In the genomic region with DNA sequence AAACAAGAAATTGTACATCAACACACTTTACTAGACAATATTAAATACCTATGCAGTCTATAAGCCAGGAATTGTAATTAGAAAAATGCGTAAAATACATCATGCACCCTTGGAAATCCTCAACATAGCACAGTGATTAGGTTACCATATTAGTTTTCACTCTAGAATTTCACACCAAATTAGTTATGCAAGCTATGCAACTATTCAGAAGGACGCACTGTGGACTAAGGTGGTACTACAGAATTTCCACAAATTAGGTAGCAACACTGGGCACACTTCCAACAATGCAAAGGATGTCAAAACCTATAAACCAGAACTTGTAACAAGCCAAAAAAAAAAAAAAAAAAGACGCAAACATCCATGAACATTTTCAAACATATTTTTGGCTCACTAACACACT, we compare ENCODE assay signal across 1 cellular context.
TF ChIP-seq lines count a peak whose summit lies in the region.

No MANE protein-coding gene starts in this region.

TF ChIP-seq in GM23338, 12 proteins besides CTCF, POLR2A, EP300 and RAD21 (continued from another document):
- TF ChIP-seq, protein P1, sequence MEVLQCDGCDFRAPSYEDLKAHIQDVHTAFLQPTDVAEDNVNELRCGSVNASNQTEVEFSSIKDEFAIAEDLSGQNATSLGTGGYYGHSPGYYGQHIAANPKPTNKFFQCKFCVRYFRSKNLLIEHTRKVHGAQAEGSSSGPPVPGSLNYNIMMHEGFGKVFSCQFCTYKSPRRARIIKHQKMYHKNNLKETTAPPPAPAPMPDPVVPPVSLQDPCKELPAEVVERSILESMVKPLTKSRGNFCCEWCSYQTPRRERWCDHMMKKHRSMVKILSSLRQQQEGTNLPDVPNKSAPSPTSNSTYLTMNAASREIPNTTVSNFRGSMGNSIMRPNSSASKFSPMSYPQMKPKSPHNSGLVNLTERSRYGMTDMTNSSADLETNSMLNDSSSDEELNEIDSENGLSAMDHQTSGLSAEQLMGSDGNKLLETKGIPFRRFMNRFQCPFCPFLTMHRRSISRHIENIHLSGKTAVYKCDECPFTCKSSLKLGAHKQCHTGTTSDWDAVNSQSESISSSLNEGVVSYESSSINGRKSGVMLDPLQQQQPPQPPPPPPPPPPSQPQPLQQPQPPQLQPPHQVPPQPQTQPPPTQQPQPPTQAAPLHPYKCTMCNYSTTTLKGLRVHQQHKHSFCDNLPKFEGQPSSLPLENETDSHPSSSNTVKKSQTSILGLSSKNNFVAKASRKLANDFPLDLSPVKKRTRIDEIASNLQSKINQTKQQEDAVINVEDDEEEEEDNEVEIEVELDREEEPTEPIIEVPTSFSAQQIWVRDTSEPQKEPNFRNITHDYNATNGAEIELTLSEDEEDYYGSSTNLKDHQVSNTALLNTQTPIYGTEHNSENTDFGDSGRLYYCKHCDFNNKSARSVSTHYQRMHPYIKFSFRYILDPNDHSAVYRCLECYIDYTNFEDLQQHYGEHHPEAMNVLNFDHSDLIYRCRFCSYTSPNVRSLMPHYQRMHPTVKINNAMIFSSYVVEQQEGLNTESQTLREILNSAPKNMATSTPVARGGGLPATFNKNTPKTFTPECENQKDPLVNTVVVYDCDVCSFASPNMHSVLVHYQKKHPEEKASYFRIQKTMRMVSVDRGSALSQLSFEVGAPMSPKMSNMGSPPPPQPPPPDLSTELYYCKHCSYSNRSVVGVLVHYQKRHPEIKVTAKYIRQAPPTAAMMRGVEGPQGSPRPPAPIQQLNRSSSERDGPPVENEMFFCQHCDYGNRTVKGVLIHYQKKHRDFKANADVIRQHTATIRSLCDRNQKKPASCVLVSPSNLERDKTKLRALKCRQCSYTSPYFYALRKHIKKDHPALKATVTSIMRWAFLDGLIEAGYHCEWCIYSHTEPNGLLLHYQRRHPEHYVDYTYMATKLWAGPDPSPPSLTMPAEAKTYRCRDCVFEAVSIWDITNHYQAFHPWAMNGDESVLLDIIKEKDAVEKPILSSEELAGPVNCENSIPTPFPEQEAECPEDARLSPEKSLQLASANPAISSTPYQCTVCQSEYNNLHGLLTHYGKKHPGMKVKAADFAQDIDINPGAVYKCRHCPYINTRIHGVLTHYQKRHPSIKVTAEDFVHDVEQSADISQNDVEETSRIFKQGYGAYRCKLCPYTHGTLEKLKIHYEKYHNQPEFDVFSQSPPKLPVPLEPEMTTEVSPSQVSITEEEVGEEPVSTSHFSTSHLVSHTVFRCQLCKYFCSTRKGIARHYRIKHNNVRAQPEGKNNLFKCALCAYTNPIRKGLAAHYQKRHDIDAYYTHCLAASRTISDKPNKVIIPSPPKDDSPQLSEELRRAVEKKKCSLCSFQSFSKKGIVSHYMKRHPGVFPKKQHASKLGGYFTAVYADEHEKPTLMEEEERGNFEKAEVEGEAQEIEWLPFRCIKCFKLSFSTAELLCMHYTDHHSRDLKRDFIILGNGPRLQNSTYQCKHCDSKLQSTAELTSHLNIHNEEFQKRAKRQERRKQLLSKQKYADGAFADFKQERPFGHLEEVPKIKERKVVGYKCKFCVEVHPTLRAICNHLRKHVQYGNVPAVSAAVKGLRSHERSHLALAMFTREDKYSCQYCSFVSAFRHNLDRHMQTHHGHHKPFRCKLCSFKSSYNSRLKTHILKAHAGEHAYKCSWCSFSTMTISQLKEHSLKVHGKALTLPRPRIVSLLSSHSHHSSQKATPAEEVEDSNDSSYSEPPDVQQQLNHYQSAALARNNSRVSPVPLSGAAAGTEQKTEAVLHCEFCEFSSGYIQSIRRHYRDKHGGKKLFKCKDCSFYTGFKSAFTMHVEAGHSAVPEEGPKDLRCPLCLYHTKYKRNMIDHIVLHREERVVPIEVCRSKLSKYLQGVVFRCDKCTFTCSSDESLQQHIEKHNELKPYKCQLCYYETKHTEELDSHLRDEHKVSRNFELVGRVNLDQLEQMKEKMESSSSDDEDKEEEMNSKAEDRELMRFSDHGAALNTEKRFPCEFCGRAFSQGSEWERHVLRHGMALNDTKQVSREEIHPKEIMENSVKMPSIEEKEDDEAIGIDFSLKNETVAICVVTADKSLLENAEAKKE (CRISPR knock-in tag; IDR thresholded peaks at IDR 0.05), result no peak
- no peak for TF ChIP-seq EZH2phosphoT487 (IDR thresholded peaks at IDR 0.05; ENCODE audit: unreplicated experiment)
- TF ChIP-seq NANOG (IDR thresholded peaks at IDR 0.05; ENCODE audit: borderline replicate concordance), result no peak
- TF ChIP-seq EZH2 (IDR thresholded peaks at IDR 0.05; ENCODE audit: low read depth, unreplicated experiment), result no peak
